Comparison of ENCODE assay signal across 8 cellular contexts in genomic region chr1:94481473-94481933, GRCh38.
DNase-seq lines count a peak whose midpoint lies in the region; ATAC-seq and TF ChIP-seq lines count a peak whose summit lies in the region.

No MANE protein-coding gene starts in this region.

- ATAC-seq in GM18907 (IDR thresholded peaks at IDR 0.05; ENCODE audit: unreplicated experiment) (peak; percentile 87), HG03095 (IDR thresholded peaks at IDR 0.05; ENCODE audit: unreplicated experiment) (peak; percentile 88)

- DNase-seq in CD1c-positive myeloid dendritic cell (ENCODE audit: extremely low spot score) (peak; percentile 68), NCI-H2196 (lab: John Stamatoyannopoulos, UW; ENCODE audit: unreplicated experiment) (peak; percentile 56), ecto neural progenitor cell (ENCODE audit: low spot score) (peak; percentile 61), medulla oblongata (ENCODE audit: extremely low spot score) (peak; percentile 87), stromal cell of bone marrow (ENCODE audit: low read depth) (peak; percentile 37)

- peak; percentile 83 for TF ChIP-seq CTCF in WI38 (IDR thresholded peaks at IDR 0.05; ENCODE audit: low read depth, low read length)

- no peak overlapping the region for H3K4me3 ChIP-seq in WI38 (ENCODE audit: low read depth, low read length)

Comparison
In these comparisons a context has a peak if more than half of its experiments do, and no peak if none do; other contexts are left out.
1. DNase-seq: peak in every context shown above with its lines; median percentile 87 in medulla oblongata; 68 in CD1c-positive myeloid dendritic cell; 61 in ecto neural progenitor cell; 56 in NCI-H2196; 37 in stromal cell of bone marrow.